Comparison of ENCODE assay signal across 1 cellular context in the genomic region with DNA sequence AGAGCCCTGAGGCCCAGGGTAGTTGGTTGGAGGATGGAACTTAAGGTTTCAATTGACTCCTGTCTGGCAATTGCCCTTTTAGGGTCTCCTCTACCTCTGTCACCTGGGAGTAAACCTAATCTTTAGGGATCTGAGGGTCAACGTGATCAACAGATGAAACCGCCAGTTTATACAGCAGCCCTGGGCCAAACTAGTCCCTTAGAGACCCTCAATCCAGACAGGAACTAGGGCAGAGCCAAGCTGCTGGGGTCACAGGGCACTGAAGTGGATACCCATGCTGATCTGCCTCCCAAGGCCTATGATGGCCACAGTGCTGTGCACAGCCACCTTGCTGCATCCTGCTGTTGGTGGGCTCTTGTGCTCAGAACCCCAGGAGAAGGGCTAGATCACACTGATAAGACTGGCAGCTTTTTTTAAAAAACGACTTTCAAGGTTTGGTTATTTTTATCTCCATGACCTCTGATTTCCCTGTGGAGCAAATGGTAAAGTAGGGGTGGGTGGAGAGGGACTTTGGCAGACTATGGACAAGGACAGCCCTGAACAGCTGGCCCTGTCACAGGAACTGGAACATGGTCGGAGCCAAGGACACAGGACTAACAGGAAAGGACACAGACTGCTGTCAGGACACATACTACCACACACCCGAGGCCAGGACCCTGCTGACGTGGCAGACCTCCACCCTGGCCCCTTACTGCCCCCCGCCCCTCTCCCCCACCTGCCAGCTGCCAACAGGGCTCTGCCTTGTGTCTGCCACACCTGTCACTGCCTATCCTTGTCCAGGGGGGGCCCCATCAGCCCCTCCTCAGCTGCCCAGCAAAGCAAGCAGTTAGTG.
A peak's percentile ranks its signal among the peaks of the same experiment; 100 is the strongest.
TF ChIP-seq lines count a peak whose summit lies in the region.

No MANE protein-coding gene starts in this region.

TF ChIP-seq in liver, 16 proteins besides CTCF, POLR2A, EP300 and RAD21 (continued from another document):
- TF ChIP-seq HNF4G (IDR thresholded peaks at IDR 0.05), result no peak
- TF ChIP-seq YY1 (IDR thresholded peaks at IDR 0.05), result peak; percentile 95
- peak in 1 of 2 donors; percentile 42 for TF ChIP-seq GABPA (IDR thresholded peaks at IDR 0.05 in 1 of 2, conservative IDR thresholded peaks at IDR 0.05 in 1 of 2)
- TF ChIP-seq TAF1 (conservative IDR thresholded peaks at IDR 0.05), result no peak
- peak; percentile 61 for TF ChIP-seq MAX (IDR thresholded peaks at IDR 0.05)
- TF ChIP-seq FOXA1 (IDR thresholded peaks at IDR 0.05), result no peak
- TF ChIP-seq, protein P1, sequence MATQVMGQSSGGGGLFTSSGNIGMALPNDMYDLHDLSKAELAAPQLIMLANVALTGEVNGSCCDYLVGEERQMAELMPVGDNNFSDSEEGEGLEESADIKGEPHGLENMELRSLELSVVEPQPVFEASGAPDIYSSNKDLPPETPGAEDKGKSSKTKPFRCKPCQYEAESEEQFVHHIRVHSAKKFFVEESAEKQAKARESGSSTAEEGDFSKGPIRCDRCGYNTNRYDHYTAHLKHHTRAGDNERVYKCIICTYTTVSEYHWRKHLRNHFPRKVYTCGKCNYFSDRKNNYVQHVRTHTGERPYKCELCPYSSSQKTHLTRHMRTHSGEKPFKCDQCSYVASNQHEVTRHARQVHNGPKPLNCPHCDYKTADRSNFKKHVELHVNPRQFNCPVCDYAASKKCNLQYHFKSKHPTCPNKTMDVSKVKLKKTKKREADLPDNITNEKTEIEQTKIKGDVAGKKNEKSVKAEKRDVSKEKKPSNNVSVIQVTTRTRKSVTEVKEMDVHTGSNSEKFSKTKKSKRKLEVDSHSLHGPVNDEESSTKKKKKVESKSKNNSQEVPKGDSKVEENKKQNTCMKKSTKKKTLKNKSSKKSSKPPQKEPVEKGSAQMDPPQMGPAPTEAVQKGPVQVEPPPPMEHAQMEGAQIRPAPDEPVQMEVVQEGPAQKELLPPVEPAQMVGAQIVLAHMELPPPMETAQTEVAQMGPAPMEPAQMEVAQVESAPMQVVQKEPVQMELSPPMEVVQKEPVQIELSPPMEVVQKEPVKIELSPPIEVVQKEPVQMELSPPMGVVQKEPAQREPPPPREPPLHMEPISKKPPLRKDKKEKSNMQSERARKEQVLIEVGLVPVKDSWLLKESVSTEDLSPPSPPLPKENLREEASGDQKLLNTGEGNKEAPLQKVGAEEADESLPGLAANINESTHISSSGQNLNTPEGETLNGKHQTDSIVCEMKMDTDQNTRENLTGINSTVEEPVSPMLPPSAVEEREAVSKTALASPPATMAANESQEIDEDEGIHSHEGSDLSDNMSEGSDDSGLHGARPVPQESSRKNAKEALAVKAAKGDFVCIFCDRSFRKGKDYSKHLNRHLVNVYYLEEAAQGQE (IDR thresholded peaks at IDR 0.05), result peak; percentile 75
- TF ChIP-seq, protein P2, sequence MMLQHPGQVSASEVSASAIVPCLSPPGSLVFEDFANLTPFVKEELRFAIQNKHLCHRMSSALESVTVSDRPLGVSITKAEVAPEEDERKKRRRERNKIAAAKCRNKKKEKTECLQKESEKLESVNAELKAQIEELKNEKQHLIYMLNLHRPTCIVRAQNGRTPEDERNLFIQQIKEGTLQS (IDR thresholded peaks at IDR 0.05), result no peak
